In genomic region chr16:24991349-24991748, GRCh38 we compare ENCODE assay signal across 16 cellular contexts. TPM values are rescaled to one million over a fixed set of nuclear protein-coding genes. Genes with fewer than 3 reads are reported as not detected.
DNase-seq lines count a peak whose midpoint lies in the region; ATAC-seq and TF ChIP-seq lines count a peak whose summit lies in the region.
"Had no signal": no experiment of that assay in that cellular context is flagged by ENCODE, and none has a peak within 500 bp of the region (broad histone marks: within the 10 kb centered on the region; RNA-seq: fewer than 3 reads in every experiment).

No MANE protein-coding gene starts in this region.

- no peaks in the 10 kb centered on the region for H3K27me3 Mint-ChIP-seq in Caco-2 (ENCODE audit: insufficient read depth, unreplicated experiment)
- H3K27me3 Mint-ChIP-seq in stimulated activated memory B cell treated with anti-CD40 and anti-IgM and Interleukin-4, amounts not matched to agents 10 μg/mL and 1 μg/mL and 100 μg/mL, for 72 hours, result no peaks in the 10 kb centered on the region

- H3K4me1 ChIP-seq in Caco-2 (peaks cover 63% of the 10 kb centered on the region), GM23248 (ENCODE audit: insufficient read depth) (peaks cover 67% of the 10 kb centered on the region)

- H3K4me3 Mint-ChIP-seq in Caco-2 (ENCODE audit: unreplicated experiment), result no peak overlapping the region
- H3K4me3 Mint-ChIP-seq in stimulated activated memory B cell treated with anti-CD40 and anti-IgM and Interleukin-4, amounts not matched to agents 10 μg/mL and 1 μg/mL and 100 μg/mL, for 72 hours, result peak overlapping the region; percentile 4

- H3K36me3 ChIP-seq in Caco-2 (ENCODE audit: control insufficient read depth, insufficient read depth, low read length) (no peaks in the 10 kb centered on the region), GM23248 (ENCODE audit: low read depth) (no peaks in the 10 kb centered on the region)

- H3K27ac Mint-ChIP-seq in Caco-2 (ENCODE audit: unreplicated experiment), result peak overlapping the region; percentile 59
- H3K27ac Mint-ChIP-seq in stimulated activated memory B cell treated with anti-CD40 and anti-IgM and Interleukin-4, amounts not matched to agents 10 μg/mL and 1 μg/mL and 100 μg/mL, for 72 hours, result peak overlapping the region; percentile 75

- H3K36me3 Mint-ChIP-seq in Caco-2 (ENCODE audit: insufficient read depth, unreplicated experiment), result peaks cover 28% of the 10 kb centered on the region
- H3K36me3 Mint-ChIP-seq in stimulated activated memory B cell treated with anti-CD40 and anti-IgM and Interleukin-4, amounts not matched to agents 10 μg/mL and 1 μg/mL and 100 μg/mL, for 72 hours, result peaks cover 13% of the 10 kb centered on the region

- BruUV-seq in Caco-2 (replicated peaks; lab: Mats Ljungman, UMichigan), result no TSS peak

- no peaks in the 10 kb centered on the region for H3K9me2 ChIP-seq in GM23248 (ENCODE audit: insufficient read depth)

- H3K27ac ChIP-seq in angular gyrus (ENCODE audit: low read depth, low read length), result peak overlapping the region; percentile 83
- peak overlapping the region; percentile 91 for H3K27ac ChIP-seq in layer of hippocampus (ENCODE audit: low read depth, low read length)
- no peak overlapping the region for H3K27ac ChIP-seq in GM23248
- no peak overlapping the region for H3K27ac ChIP-seq in RWPE1
- H3K27ac ChIP-seq: BLaER1 treated with 17β-estradiol and CSF1 and Interleukin-3, amounts not matched to agents 10 nM and 100 nM had no signal

- H3K9me3 ChIP-seq in Caco-2 (no peaks in the 10 kb centered on the region), GM23248 (ENCODE audit: low read depth) (no peaks in the 10 kb centered on the region)
- H3K9me3 ChIP-seq: BLaER1 treated with 17β-estradiol and CSF1 and Interleukin-3, amounts not matched to agents 10 nM and 100 nM had no signal

- no peak overlapping the region for H3K9ac ChIP-seq in GM23248
- H3K9ac ChIP-seq: BLaER1 treated with 17β-estradiol and CSF1 and Interleukin-3, amounts not matched to agents 10 nM and 100 nM had no signal

- no peak overlapping the region for H3K4me3 ChIP-seq in Caco-2 (ENCODE audit: low read depth, low read length)
- no peak overlapping the region for H3K4me3 ChIP-seq in GM23248
- H3K4me3 ChIP-seq: BLaER1 treated with 17β-estradiol and CSF1 and Interleukin-3, amounts not matched to agents 10 nM and 100 nM; lung had no signal

- no peak for ATAC-seq in stimulated activated memory B cell treated with anti-CD40 and anti-IgM and Interleukin-4, amounts not matched to agents 10 μg/mL and 1 μg/mL and 100 μg/mL, for 72 hours
- ATAC-seq: esophagus mucosa had no signal

- CTCF ChIA-PET in Caco-2 (lab: Charles Lee) (interaction anchor here (0.6 kb wide), 1 partner anchor 25 kb away, joined by 5 read pairs; no protein-coding TSS in a partner anchor), RWPE1 (lab: Yijun Ruan, JAX) (no interaction called here)

- no peaks in the 10 kb centered on the region for H4K20me1 ChIP-seq in GM23248 (ENCODE audit: insufficient read depth)

- in situ Hi-C loops in GM23248 (cut with MboI), result no loop called here

- H3K4me1 Mint-ChIP-seq in Caco-2 (ENCODE audit: low read depth, unreplicated experiment), result peaks cover 55% of the 10 kb centered on the region
- peaks cover 91% of the 10 kb centered on the region for H3K4me1 Mint-ChIP-seq in stimulated activated memory B cell treated with anti-CD40 and anti-IgM and Interleukin-4, amounts not matched to agents 10 μg/mL and 1 μg/mL and 100 μg/mL, for 72 hours

- no peak overlapping the region for H3K4me2 ChIP-seq in GM23248 (ENCODE audit: unreplicated experiment)

- TF ChIP-seq CTCF in Caco-2 (IDR thresholded peaks at IDR 0.05; ENCODE audit: insufficient read depth in 1 of 2, low read depth in 1 of 2, low read length in 1 of 2, severe bottlenecking in 1 of 2, unreplicated experiment in 1 of 2) (no peak), RWPE1 (conservative IDR thresholded peaks at IDR 0.05; ENCODE audit: low read depth) (no peak)

- intact Hi-C loops in Caco-2 (cut with micrococcal nuclease; ENCODE audit: unreplicated experiment), result no loop called here

- peaks cover 59% of the 10 kb centered on the region for H3F3A ChIP-seq in GM23248 (ENCODE audit: insufficient read depth)

- H3K27me3 ChIP-seq in Caco-2 (replicated peaks; ENCODE audit: control insufficient read depth, insufficient read depth, low read length) (no peaks in the 10 kb centered on the region), layer of hippocampus (ENCODE audit: control insufficient read depth, insufficient read depth, low read length) (no peaks in the 10 kb centered on the region), GM23248 (replicated peaks; ENCODE audit: insufficient read depth) (no peaks in the 10 kb centered on the region)
- H3K27me3 ChIP-seq: BLaER1 treated with 17β-estradiol and CSF1 and Interleukin-3, amounts not matched to agents 10 nM and 100 nM had no signal

- 78 to 81% methylated on average over 5 of the region's 5 CpGs for WGBS in GM23248 (ENCODE audit: low coverage in 1 of 2, low lambda C conversion rate in 2 of 2, missing lambda C conversion rate in 2 of 2), 2 experiments

- peaks cover 73% of the 10 kb centered on the region for H3K79me2 ChIP-seq in GM23248 (ENCODE audit: insufficient read depth)

- H2AFZ ChIP-seq in GM23248, result no peak overlapping the region

- POLR2A ChIA-PET in Caco-2 (lab: Charles Lee) (interaction anchor here (0.6 kb wide), 1 partner anchor 63 kb away, joined by 4 read pairs; no protein-coding TSS in a partner anchor), RWPE1 (lab: Yijun Ruan, JAX; ENCODE audit: low non-redundant PET) (no interaction called here)

- DNase-seq in Caco-2 (no peak), GM23248 (no peak), NOMO-1 treated with dmso at 0.1 percent for 144 hours (lab: John Stamatoyannopoulos, UW; ENCODE audit: unreplicated experiment) (no peak), RWPE1 (ENCODE audit: low spot score) (no peak), HCEC 1CT (no peak)
- DNase-seq: activated CD8-positive, alpha-beta memory T cell treated with anti-CD3 and anti-CD28 coated beads, Interleukin-2, amount 50 U/mL, for 4 hours; NCI-H1092; NCI-H226; stimulated activated CD4-positive, alpha-beta T cell treated with anti-CD3 and anti-CD28 coated beads, Interleukin-15, amount 100 ng/mL, for 24 hours; SW 1271 had no signal

- no peaks in the 10 kb centered on the region for H3K9me3 Mint-ChIP-seq in Caco-2 (ENCODE audit: unreplicated experiment)
- no peaks in the 10 kb centered on the region for H3K9me3 Mint-ChIP-seq in stimulated activated memory B cell treated with anti-CD40 and anti-IgM and Interleukin-4, amounts not matched to agents 10 μg/mL and 1 μg/mL and 100 μg/mL, for 72 hours

RNA-seq across cellular contexts. Expression of gene ARHGAP17, which starts 23.8 kb away (rescaled TPM):
- total RNA-seq in Caco-2 (2022), result 134 and 142 TPM in 2 replicates
- 11.6 and 47.7 TPM in 2 replicates for total RNA-seq in GM23248 (2014; rRNA removed; shearing (Covaris generic))
- 45.8 and 53.3 TPM in 2 replicates for polyA plus RNA-seq in GM23248 (2016; fragmentation: Nextera tagmentation; extraction: Ambion mirVana)

Comparison
In these comparisons a context has a peak if more than half of its experiments do, and no peak if none do; other contexts are left out.
1. H3K27ac ChIP-seq: peak in angular gyrus (single experiment) and layer of hippocampus (single experiment); none in GM23248 (single experiment) and RWPE1 (single experiment).